ENCODE assay signal across 11 cellular contexts in genomic region chr11:12120031-12121008, GRCh38. TPM values are rescaled to one million over a fixed set of nuclear protein-coding genes. Genes with fewer than 3 reads are reported as not detected.
A peak's percentile ranks its signal among the peaks of the same experiment; 100 is the strongest.
DNase-seq lines count a peak whose midpoint lies in the region; ATAC-seq and TF ChIP-seq lines count a peak whose summit lies in the region.
"Had no signal": no experiment of that assay in that cellular context is flagged by ENCODE, and none has a peak within 500 bp of the region (broad histone marks: within the 10 kb centered on the region; RNA-seq: fewer than 3 reads in every experiment).

No MANE protein-coding gene starts in this region.

- no peaks in the 10 kb centered on the region for H3K9me3 Mint-ChIP-seq in endothelial cell (ENCODE audit: unreplicated experiment)

- H3K4me1 ChIP-seq in sigmoid colon: peaks cover 0 to 91% (median 74%) of the 10 kb centered on the region in 4 donors
- H3K4me1 ChIP-seq: parathyroid adenoma had no signal

- DNase-seq in ELF-1 (ENCODE audit: low read depth, low spot score): peak; percentile 61
- peak; percentile 65 for DNase-seq in OCI-M1 (lab: John Stamatoyannopoulos, UW)
- no peak for DNase-seq in endothelial cell (ENCODE audit: low spot score)
- no peak for DNase-seq in sigmoid colon
- no peak for DNase-seq in SK-N-DZ (ENCODE audit: low spot score)
- no peak for DNase-seq in midbrain (lab: John Stamatoyannopoulos, UW)

- 81 to 86% methylated on average over 9 of the region's 9 CpGs for WGBS in sigmoid colon, 2 donors

- H3K4me1 Mint-ChIP-seq in endothelial cell (ENCODE audit: unreplicated experiment): peaks cover 60% of the 10 kb centered on the region

- no peaks in the 10 kb centered on the region for H3K27me3 ChIP-seq in sigmoid colon

- no peak overlapping the region for H3K4me3 Mint-ChIP-seq in endothelial cell (ENCODE audit: unreplicated experiment)
- H3K4me3 Mint-ChIP-seq: activated naive CD8-positive, alpha-beta T cell had no signal

- H3K36me3 Mint-ChIP-seq in endothelial cell (ENCODE audit: low read depth, unreplicated experiment): peaks cover 9% of the 10 kb centered on the region
- H3K36me3 Mint-ChIP-seq: activated naive CD8-positive, alpha-beta T cell had no signal

- no peaks in the 10 kb centered on the region for H3K9me3 ChIP-seq in sigmoid colon

- peak overlapping the region; percentile 92 to 98 (median 95) for H3K27ac ChIP-seq in sigmoid colon
- H3K27ac ChIP-seq: parathyroid adenoma had no signal

- H3K4me3 ChIP-seq in sigmoid colon: no peak overlapping the region

- no peak for TF ChIP-seq POLR2A in sigmoid colon (IDR thresholded peaks at IDR 0.05)

- no peak for TF ChIP-seq EP300 in sigmoid colon (IDR thresholded peaks at IDR 0.05)

- H3K27me3 Mint-ChIP-seq in endothelial cell (ENCODE audit: unreplicated experiment): peaks cover 12% of the 10 kb centered on the region
- H3K27me3 Mint-ChIP-seq: activated naive CD8-positive, alpha-beta T cell had no signal

- intact Hi-C loops in sigmoid colon (cut with DNase I): no loop called here

- TF ChIP-seq CTCF in endothelial cell (IDR thresholded peaks at IDR 0.05; ENCODE audit: unreplicated experiment): no peak
- TF ChIP-seq CTCF in sigmoid colon (IDR thresholded peaks at IDR 0.05): no peak

- ATAC-seq in GM18858 (IDR thresholded peaks at IDR 0.05; ENCODE audit: unreplicated experiment) (no peak), GM19351 (IDR thresholded peaks at IDR 0.05; ENCODE audit: unreplicated experiment) (no peak)
- ATAC-seq: activated CD4-positive, CD25-positive, alpha-beta regulatory T cell treated with anti-CD3 and anti-CD28 coated beads, Interleukin-2, amount 50 U/mL, for 24 hours had no signal

- peak overlapping the region; percentile 1 for H3K27ac Mint-ChIP-seq in endothelial cell (ENCODE audit: unreplicated experiment)
- H3K27ac Mint-ChIP-seq: activated naive CD8-positive, alpha-beta T cell had no signal

- peaks cover 0 to 5% (median 0%) of the 10 kb centered on the region in 4 donors for H3K36me3 ChIP-seq in sigmoid colon

RNA-seq across cellular contexts. Expression of gene MICAL2, which starts 9.9 kb away (rescaled TPM):
- 21.7 TPM for total RNA-seq in endothelial cell (ENCODE audit: unreplicated experiment)
- total RNA-seq in sigmoid colon: 100 to 1,000 TPM; 115 to 145 (median 130) TPM
- polyA plus RNA-seq in sigmoid colon: 10 to 100 TPM; 36.6 to 92.2 (median 91.1) TPM
- 1.8 and 2.1 TPM in 2 replicates for polyA plus RNA-seq in SK-N-DZ (2014; cell fraction: cytosol; rRNA removed)
- polyA plus RNA-seq in SK-N-DZ (2014; cell fraction: nucleus; rRNA removed): 1.2 and 3.2 TPM in 2 replicates

Comparison
In these comparisons a context has a peak if more than half of its experiments do, and no peak if none do; other contexts are left out.
1. DNase-seq: peak in ELF-1 (single experiment) and OCI-M1 (single experiment); none in endothelial cell (single experiment), sigmoid colon (single experiment), SK-N-DZ (single experiment) and midbrain (single experiment).